Comparison of ENCODE assay signal across 1 cellular context in the genomic region with DNA sequence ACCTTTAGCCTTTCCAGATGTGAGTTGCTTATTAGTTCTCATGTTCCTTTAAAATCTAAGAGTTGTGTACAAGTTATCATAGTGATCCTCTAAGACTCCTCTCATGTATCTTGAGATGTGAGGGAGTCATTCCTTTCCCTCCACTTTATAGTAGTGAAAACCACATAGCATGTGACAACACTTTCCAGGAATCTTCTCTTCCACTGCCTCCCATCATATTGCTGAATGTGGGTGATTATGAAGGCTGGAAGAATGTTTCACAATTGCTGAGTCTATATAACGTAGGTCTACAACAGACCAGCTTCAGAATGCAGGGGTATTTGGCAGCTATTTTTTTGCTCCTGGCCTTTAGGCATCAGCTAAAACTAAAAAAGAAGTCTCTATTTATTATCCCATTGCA.
TF ChIP-seq lines count a peak whose summit lies in the region.

No MANE protein-coding gene starts in this region.

TF ChIP-seq in GM23338, 12 proteins besides CTCF, POLR2A, EP300 and RAD21:
- TF ChIP-seq, protein P1, sequence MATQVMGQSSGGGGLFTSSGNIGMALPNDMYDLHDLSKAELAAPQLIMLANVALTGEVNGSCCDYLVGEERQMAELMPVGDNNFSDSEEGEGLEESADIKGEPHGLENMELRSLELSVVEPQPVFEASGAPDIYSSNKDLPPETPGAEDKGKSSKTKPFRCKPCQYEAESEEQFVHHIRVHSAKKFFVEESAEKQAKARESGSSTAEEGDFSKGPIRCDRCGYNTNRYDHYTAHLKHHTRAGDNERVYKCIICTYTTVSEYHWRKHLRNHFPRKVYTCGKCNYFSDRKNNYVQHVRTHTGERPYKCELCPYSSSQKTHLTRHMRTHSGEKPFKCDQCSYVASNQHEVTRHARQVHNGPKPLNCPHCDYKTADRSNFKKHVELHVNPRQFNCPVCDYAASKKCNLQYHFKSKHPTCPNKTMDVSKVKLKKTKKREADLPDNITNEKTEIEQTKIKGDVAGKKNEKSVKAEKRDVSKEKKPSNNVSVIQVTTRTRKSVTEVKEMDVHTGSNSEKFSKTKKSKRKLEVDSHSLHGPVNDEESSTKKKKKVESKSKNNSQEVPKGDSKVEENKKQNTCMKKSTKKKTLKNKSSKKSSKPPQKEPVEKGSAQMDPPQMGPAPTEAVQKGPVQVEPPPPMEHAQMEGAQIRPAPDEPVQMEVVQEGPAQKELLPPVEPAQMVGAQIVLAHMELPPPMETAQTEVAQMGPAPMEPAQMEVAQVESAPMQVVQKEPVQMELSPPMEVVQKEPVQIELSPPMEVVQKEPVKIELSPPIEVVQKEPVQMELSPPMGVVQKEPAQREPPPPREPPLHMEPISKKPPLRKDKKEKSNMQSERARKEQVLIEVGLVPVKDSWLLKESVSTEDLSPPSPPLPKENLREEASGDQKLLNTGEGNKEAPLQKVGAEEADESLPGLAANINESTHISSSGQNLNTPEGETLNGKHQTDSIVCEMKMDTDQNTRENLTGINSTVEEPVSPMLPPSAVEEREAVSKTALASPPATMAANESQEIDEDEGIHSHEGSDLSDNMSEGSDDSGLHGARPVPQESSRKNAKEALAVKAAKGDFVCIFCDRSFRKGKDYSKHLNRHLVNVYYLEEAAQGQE (IDR thresholded peaks at IDR 0.05; ENCODE audit: unreplicated experiment) = no peak
- TF ChIP-seq CREB1 (CRISPR knock-in tag; IDR thresholded peaks at IDR 0.05; ENCODE audit: low read depth) = no peak
- TF ChIP-seq STAT1 (IDR thresholded peaks at IDR 0.05; ENCODE audit: unreplicated experiment) = no peak
- no peak for TF ChIP-seq ZNF331 (CRISPR knock-in tag; IDR thresholded peaks at IDR 0.05; ENCODE audit: low read depth)
- TF ChIP-seq EZH2 (IDR thresholded peaks at IDR 0.05; ENCODE audit: low read depth, unreplicated experiment) = no peak
- no peak for TF ChIP-seq NANOG (IDR thresholded peaks at IDR 0.05; ENCODE audit: borderline replicate concordance)
- TF ChIP-seq, protein P2, sequence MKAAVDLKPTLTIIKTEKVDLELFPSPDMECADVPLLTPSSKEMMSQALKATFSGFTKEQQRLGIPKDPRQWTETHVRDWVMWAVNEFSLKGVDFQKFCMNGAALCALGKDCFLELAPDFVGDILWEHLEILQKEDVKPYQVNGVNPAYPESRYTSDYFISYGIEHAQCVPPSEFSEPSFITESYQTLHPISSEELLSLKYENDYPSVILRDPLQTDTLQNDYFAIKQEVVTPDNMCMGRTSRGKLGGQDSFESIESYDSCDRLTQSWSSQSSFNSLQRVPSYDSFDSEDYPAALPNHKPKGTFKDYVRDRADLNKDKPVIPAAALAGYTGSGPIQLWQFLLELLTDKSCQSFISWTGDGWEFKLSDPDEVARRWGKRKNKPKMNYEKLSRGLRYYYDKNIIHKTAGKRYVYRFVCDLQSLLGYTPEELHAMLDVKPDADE (IDR thresholded peaks at IDR 0.05) = no peak
- TF ChIP-seq, protein P3, sequence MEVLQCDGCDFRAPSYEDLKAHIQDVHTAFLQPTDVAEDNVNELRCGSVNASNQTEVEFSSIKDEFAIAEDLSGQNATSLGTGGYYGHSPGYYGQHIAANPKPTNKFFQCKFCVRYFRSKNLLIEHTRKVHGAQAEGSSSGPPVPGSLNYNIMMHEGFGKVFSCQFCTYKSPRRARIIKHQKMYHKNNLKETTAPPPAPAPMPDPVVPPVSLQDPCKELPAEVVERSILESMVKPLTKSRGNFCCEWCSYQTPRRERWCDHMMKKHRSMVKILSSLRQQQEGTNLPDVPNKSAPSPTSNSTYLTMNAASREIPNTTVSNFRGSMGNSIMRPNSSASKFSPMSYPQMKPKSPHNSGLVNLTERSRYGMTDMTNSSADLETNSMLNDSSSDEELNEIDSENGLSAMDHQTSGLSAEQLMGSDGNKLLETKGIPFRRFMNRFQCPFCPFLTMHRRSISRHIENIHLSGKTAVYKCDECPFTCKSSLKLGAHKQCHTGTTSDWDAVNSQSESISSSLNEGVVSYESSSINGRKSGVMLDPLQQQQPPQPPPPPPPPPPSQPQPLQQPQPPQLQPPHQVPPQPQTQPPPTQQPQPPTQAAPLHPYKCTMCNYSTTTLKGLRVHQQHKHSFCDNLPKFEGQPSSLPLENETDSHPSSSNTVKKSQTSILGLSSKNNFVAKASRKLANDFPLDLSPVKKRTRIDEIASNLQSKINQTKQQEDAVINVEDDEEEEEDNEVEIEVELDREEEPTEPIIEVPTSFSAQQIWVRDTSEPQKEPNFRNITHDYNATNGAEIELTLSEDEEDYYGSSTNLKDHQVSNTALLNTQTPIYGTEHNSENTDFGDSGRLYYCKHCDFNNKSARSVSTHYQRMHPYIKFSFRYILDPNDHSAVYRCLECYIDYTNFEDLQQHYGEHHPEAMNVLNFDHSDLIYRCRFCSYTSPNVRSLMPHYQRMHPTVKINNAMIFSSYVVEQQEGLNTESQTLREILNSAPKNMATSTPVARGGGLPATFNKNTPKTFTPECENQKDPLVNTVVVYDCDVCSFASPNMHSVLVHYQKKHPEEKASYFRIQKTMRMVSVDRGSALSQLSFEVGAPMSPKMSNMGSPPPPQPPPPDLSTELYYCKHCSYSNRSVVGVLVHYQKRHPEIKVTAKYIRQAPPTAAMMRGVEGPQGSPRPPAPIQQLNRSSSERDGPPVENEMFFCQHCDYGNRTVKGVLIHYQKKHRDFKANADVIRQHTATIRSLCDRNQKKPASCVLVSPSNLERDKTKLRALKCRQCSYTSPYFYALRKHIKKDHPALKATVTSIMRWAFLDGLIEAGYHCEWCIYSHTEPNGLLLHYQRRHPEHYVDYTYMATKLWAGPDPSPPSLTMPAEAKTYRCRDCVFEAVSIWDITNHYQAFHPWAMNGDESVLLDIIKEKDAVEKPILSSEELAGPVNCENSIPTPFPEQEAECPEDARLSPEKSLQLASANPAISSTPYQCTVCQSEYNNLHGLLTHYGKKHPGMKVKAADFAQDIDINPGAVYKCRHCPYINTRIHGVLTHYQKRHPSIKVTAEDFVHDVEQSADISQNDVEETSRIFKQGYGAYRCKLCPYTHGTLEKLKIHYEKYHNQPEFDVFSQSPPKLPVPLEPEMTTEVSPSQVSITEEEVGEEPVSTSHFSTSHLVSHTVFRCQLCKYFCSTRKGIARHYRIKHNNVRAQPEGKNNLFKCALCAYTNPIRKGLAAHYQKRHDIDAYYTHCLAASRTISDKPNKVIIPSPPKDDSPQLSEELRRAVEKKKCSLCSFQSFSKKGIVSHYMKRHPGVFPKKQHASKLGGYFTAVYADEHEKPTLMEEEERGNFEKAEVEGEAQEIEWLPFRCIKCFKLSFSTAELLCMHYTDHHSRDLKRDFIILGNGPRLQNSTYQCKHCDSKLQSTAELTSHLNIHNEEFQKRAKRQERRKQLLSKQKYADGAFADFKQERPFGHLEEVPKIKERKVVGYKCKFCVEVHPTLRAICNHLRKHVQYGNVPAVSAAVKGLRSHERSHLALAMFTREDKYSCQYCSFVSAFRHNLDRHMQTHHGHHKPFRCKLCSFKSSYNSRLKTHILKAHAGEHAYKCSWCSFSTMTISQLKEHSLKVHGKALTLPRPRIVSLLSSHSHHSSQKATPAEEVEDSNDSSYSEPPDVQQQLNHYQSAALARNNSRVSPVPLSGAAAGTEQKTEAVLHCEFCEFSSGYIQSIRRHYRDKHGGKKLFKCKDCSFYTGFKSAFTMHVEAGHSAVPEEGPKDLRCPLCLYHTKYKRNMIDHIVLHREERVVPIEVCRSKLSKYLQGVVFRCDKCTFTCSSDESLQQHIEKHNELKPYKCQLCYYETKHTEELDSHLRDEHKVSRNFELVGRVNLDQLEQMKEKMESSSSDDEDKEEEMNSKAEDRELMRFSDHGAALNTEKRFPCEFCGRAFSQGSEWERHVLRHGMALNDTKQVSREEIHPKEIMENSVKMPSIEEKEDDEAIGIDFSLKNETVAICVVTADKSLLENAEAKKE (CRISPR knock-in tag; IDR thresholded peaks at IDR 0.05) = no peak
- no peak for TF ChIP-seq POLR2AphosphoS5 (IDR thresholded peaks at IDR 0.05; ENCODE audit: low read depth)
- TF ChIP-seq EZH2phosphoT487 (IDR thresholded peaks at IDR 0.05; ENCODE audit: unreplicated experiment) = no peak
- no peak for TF ChIP-seq JUNB (IDR thresholded peaks at IDR 0.05; ENCODE audit: unreplicated experiment)
- TF ChIP-seq ZNF114 (CRISPR knock-in tag; IDR thresholded peaks at IDR 0.05) = no peak
